Comparison of ENCODE assay signal across 1 cellular context in genomic region chr6:43499028-43499815, GRCh38.
TF ChIP-seq lines count a peak whose summit lies in the region.

No MANE protein-coding gene starts in this region.

TF ChIP-seq in HepG2, 621 proteins besides CTCF, POLR2A, EP300 and RAD21 (continued from another document):
- TF ChIP-seq MTERF4 (CRISPR knock-in tag; IDR thresholded peaks at IDR 0.05) (no peak), TRIM22 (IDR thresholded peaks at IDR 0.05) (no peak)
TF ChIP-seq in HepG2: peak in this region for 58.
